In the genomic region with DNA sequence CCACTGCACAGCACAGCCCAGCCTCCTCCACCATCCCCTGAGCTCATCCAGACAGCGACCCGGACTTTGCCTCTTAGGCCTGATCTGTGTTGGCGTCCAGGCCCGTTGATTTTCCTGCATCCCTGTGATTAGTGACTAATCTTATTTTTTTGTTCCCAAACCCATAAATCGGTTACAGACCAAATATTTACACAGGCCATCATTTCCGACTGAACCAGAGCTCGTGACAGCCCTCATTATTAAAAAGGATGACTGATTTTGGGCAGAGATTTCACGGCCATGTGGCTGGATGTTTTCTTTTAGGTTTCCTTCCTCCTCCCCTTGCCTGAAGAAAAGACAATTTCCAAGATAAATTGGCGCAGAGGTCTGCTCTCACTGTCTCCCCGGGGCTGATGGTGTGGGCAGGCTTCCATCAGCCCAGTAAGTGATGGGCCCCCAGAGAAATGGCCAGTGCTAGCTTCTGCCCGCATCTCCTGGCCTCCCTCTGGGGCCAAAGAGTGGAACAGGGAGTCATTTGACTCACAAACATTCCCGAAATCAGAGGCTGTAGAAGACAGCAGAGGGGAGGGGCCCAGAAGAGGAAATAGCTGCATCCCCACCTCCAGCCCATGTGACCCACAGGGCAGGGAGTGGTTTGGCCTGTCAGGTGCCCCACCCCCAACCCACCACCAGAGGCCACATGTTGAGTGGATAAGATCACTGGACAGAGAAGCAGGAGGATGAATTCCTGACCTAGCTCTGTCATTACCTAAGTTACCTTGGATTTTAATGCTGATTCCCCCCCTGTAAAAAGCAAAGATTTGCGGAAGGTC, we compare ENCODE assay signal across 1 cellular context.
TF ChIP-seq lines count a peak whose summit lies in the region.

No MANE protein-coding gene starts in this region.

TF ChIP-seq in K562, 482 proteins besides CTCF, POLR2A, EP300 and RAD21 (continued from another document):
- TF ChIP-seq, protein P1, sequence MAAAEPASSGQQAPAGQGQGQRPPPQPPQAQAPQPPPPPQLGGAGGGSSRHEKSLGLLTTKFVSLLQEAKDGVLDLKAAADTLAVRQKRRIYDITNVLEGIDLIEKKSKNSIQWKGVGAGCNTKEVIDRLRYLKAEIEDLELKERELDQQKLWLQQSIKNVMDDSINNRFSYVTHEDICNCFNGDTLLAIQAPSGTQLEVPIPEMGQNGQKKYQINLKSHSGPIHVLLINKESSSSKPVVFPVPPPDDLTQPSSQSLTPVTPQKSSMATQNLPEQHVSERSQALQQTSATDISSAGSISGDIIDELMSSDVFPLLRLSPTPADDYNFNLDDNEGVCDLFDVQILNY (CRISPR knock-in tag; IDR thresholded peaks at IDR 0.05) = no peak
- no peak for TF ChIP-seq SIN3A (IDR thresholded peaks at IDR 0.05; ENCODE audit: borderline replicate concordance in 2 of 2, control insufficient read depth in 1 of 2, low read depth in 2 of 2, low read length in 2 of 2)
- TF ChIP-seq NRF1 (conservative IDR thresholded peaks at IDR 0.05 in 1 of 2, IDR thresholded peaks at IDR 0.05 in 1 of 2) = 0 out of 4 replicates have a peak, but pooled peaks have one; percentile 15 to 16
- no peak for TF ChIP-seq ARID1B (IDR thresholded peaks at IDR 0.05)
- no peak for TF ChIP-seq MED1 (CRISPR knock-in tag; IDR thresholded peaks at IDR 0.05; ENCODE audit: borderline replicate concordance)
TF ChIP-seq in K562: peak in this region for 8.
